In genomic region chr7:22200777-22201176, GRCh38 we compare ENCODE assay signal across 24 cellular contexts.
"Had no signal": no experiment of that assay in that cellular context is flagged by ENCODE, and none has a peak within 500 bp of the region (broad histone marks: within the 10 kb centered on the region; RNA-seq: fewer than 3 reads in every experiment).

No MANE protein-coding gene starts in this region.

- DNase-seq: activated CD4-positive, alpha-beta T cell treated with anti-CD3 and anti-CD28 coated beads for 48 hours; activated CD4-positive, alpha-beta T cell treated with anti-CD3 and anti-CD28 coated beads, Interleukin-2, amount 50 U/mL, for 48 hours; activated CD8-positive, alpha-beta memory T cell treated with anti-CD3 and anti-CD28 coated beads for 24 hours; activated effector memory CD4-positive, alpha-beta T cell treated with Interleukin-2 at 50 U/mL for 16 hours; activated naive CD4-positive, alpha-beta T cell treated with Interleukin-2 at 50 U/mL for 16 hours; aorta; body of pancreas; endodermal cell; esophagus squamous epithelium; foreskin melanocyte; islet precursor cell; left cardiac atrium; left ventricle myocardium superior; naive B cell; stimulated activated CD4-positive, alpha-beta T cell treated with anti-CD3 and anti-CD28 coated beads, Interleukin-12 subunit alpha, Interleukin-12 subunit beta, amount 100 ng/mL, for 4 hours; stimulated activated CD4-positive, alpha-beta T cell treated with anti-CD3 and anti-CD28 coated beads, Interleukin-4, amount 100 ng/mL, for 1 hour; tibial artery; WERI-Rb-1 had no signal

- H3K79me2 ChIP-seq: hepatocyte had no signal

- H3K4me3 ChIP-seq: body of pancreas, coronary artery, esophagus squamous epithelium, hepatocyte, neural progenitor cell, SK-N-MC, tibial artery had no signal

- H2AFZ ChIP-seq: hepatocyte, neural progenitor cell had no signal

- H3K9ac ChIP-seq: neural progenitor cell had no signal

- ATAC-seq: activated CD4-positive, CD25-positive, alpha-beta regulatory T cell treated with anti-CD3 and anti-CD28 coated beads, Interleukin-2, amount 50 U/mL, for 24 hours; left cardiac atrium; left ventricle myocardium superior; stimulated activated effector memory CD8-positive, alpha-beta T cell treated with anti-CD3 and anti-CD28 coated beads, Interleukin-12 subunit alpha, Interleukin-12 subunit beta, amount 100 ng/mL, for 72 hours had no signal

- H3K27me3 ChIP-seq: body of pancreas, esophagus squamous epithelium, hepatocyte, neural progenitor cell, tibial artery had no signal

- H3K36me3 ChIP-seq: neural progenitor cell, WERI-Rb-1 had no signal

- H3K4me2 ChIP-seq: hepatocyte, neural progenitor cell had no signal

- H3K27ac ChIP-seq: coronary artery, esophagus squamous epithelium, hepatocyte, neural progenitor cell, SK-N-MC, tibial artery, WERI-Rb-1 had no signal

- H3K9me3 ChIP-seq: body of pancreas, esophagus squamous epithelium, tibial artery had no signal
